ENCODE assay signal across 23 cellular contexts in the genomic region with DNA sequence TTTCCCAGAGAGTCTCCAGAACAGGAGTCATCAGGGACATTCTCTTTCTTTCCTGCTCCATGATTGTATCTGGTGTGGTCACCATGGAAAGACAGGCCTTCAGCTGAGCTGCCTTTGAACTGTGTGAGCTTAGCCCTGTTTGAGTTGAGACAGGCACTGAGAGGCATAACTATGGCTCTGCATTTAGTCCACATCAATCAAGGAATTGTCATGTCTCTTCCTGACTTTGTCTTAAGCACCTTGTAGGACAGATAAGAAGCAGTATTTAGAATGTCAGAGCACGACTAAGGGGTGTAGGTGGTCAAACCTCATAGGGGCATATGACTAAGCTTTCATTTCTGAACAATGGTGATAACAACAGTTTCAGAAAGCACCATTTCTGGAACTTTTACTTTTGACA. TPM values are rescaled to one million over a fixed set of nuclear protein-coding genes. Genes with fewer than 3 reads are reported as not detected.
DNase-seq lines count a peak whose midpoint lies in the region; ATAC-seq and TF ChIP-seq lines count a peak whose summit lies in the region.
"Had no signal": no experiment of that assay in that cellular context is flagged by ENCODE, and none has a peak within 500 bp of the region (broad histone marks: within the 10 kb centered on the region; RNA-seq: fewer than 3 reads in every experiment).

No MANE protein-coding gene starts in this region.

- TF ChIP-seq POLR2A in uterus (IDR thresholded peaks at IDR 0.05): no peak

- H3K36me3 ChIP-seq in cardiac muscle cell (no peaks in the 10 kb centered on the region), Loucy (ENCODE audit: insufficient read depth, low read length) (no peaks in the 10 kb centered on the region), uterus (no peaks in the 10 kb centered on the region)
- H3K36me3 ChIP-seq: BE2C, HAP-1, Peyer's patch had no signal

- H3K9ac ChIP-seq in Loucy (ENCODE audit: low read depth, low read length, poor library complexity, severe bottlenecking): no peak overlapping the region

- H3K4me1 ChIP-seq in cardiac muscle cell (ENCODE audit: low read depth) (peaks cover 43% of the 10 kb centered on the region), Loucy (ENCODE audit: insufficient read depth, low read length, poor library complexity, severe bottlenecking) (no peaks in the 10 kb centered on the region), uterus (no peaks in the 10 kb centered on the region)
- H3K4me1 ChIP-seq: BE2C, HAP-1, Peyer's patch had no signal

- H3K4me2 ChIP-seq in Loucy (ENCODE audit: low read depth, low read length, poor library complexity, severe bottlenecking): no peak overlapping the region

- H3K9me3 ChIP-seq in cardiac muscle cell (ENCODE audit: low read depth) (no peaks in the 10 kb centered on the region), Loucy (ENCODE audit: insufficient read depth, low read depth, low read length) (no peaks in the 10 kb centered on the region), uterus (no peaks in the 10 kb centered on the region)
- H3K9me3 ChIP-seq: BE2C, HAP-1, Peyer's patch had no signal

- TF ChIP-seq CTCF in cardiac muscle cell (IDR thresholded peaks at IDR 0.05; ENCODE audit: low read depth, low read length) (no peak), Loucy (conservative IDR thresholded peaks at IDR 0.05; ENCODE audit: low read length) (no peak), uterus (IDR thresholded peaks at IDR 0.05) (no peak)

- H3K27me3 ChIP-seq in cardiac muscle cell: no peaks in the 10 kb centered on the region
- no peaks in the 10 kb centered on the region for H3K27me3 ChIP-seq in Loucy (ENCODE audit: insufficient read depth, low read length, poor library complexity, severe bottlenecking)
- H3K27me3 ChIP-seq in uterus: no peaks in the 10 kb centered on the region
- H3K27me3 ChIP-seq: BE2C, Peyer's patch had no signal

- no peaks in the 10 kb centered on the region for H3F3A ChIP-seq in Loucy (ENCODE audit: low read depth)

- no peaks in the 10 kb centered on the region for H3K9me2 ChIP-seq in Loucy (replicated peaks; ENCODE audit: low read depth, low read length)

- DNase-seq in cardiac muscle cell (ENCODE audit: low read depth in 1 of 2, low spot score in 1 of 2): peak in 1 of 2 donors; percentile 51
- no peak for DNase-seq in Right ventricle myocardium inferior (ENCODE audit: missing footprints)
- peak; percentile 14 for DNase-seq in glomerular endothelial cell (ENCODE audit: extremely low read depth, low read depth, low spot score)
- no peak for DNase-seq in uterus
- DNase-seq in NCI-H1105 (lab: John Stamatoyannopoulos, UW): no peak
- no peak for DNase-seq in HuH-7 (ENCODE audit: low spot score)
- DNase-seq in T-helper 2 cell: no peak
- DNase-seq: BE2C; Calu3; CD4-positive, CD25-positive, alpha-beta regulatory T cell; DMS53; IMR-90; Kasumi-1; MM.1S; NCI-H1092; NCI-H146; NCI-H2081; NCI-H69; Peyer's patch had no signal

- H3K79me2 ChIP-seq in Loucy (ENCODE audit: insufficient read depth, low read length): no peaks in the 10 kb centered on the region

- H3K27ac ChIP-seq in cardiac muscle cell (peak overlapping the region; percentile 81), uterus (peak overlapping the region; percentile 48 to 55)
- H3K27ac ChIP-seq: HL-60, Peyer's patch had no signal

- no peaks in the 10 kb centered on the region for H4K20me1 ChIP-seq in Loucy (ENCODE audit: insufficient read depth, low read length, poor library complexity, severe bottlenecking)

- ATAC-seq in Right ventricle myocardium inferior: no peak

- H2AFZ ChIP-seq in Loucy (ENCODE audit: low read length): 0 out of 2 replicates have a peak overlapping the region, but pooled peaks have one; percentile 23

- no peak overlapping the region for H3K4me3 ChIP-seq in cardiac muscle cell
- no peak overlapping the region for H3K4me3 ChIP-seq in Loucy (ENCODE audit: low read length, poor library complexity, severe bottlenecking)
- no peak overlapping the region for H3K4me3 ChIP-seq in uterus
- H3K4me3 ChIP-seq: HAP-1, Peyer's patch had no signal

- intact Hi-C loops in Right ventricle myocardium inferior (cut with DNase I) (no loop called here), uterus (cut with DNase I; ENCODE audit: low total_unique reads) (no loop called here)

RNA-seq across cellular contexts. Expression of gene EPDR1, which starts 53.5 kb away (rescaled TPM):
- total RNA-seq in cardiac muscle cell (51.9 and 78.6 TPM in 2 replicates), Right ventricle myocardium inferior (55.1 TPM), glomerular endothelial cell (18.1 and 21.3 TPM in 2 replicates), uterus (10 to 100 TPM; 14.4 to 30.4 (median 24.1) TPM)
- 42.7 and 44.2 TPM in 2 replicates for polyA plus RNA-seq in cardiac muscle cell
- total RNA-seq: CD4-positive, CD25-positive, alpha-beta regulatory T cell had no signal

RNA-seq across cellular contexts. Expression of gene SFRP4, which starts 57.3 kb away (rescaled TPM):
- 4.6 and 4.7 TPM in 2 replicates for total RNA-seq in cardiac muscle cell
- 7.5 and 8.6 TPM in 2 replicates for polyA plus RNA-seq in cardiac muscle cell
- 0.32 TPM for total RNA-seq in Right ventricle myocardium inferior
- 0.39 TPM in 1 of 2 replicates, not detected in the other for total RNA-seq in glomerular endothelial cell
- total RNA-seq in uterus: 100 to 1,000 TPM in 1 of 4 donors, 10 to 100 TPM in 3; 17.4 to 107 (median 73.2) TPM
- total RNA-seq: Calu3; CD4-positive, CD25-positive, alpha-beta regulatory T cell; IMR-90; SK-MEL-5 had no signal
- polyA plus RNA-seq: CD4-positive, CD25-positive, alpha-beta regulatory T cell; IMR-90 had no signal
